In genomic region chr14:97978336-97978735, GRCh38 we compare ENCODE assay signal across 8 cellular contexts.
DNase-seq lines count a peak whose midpoint lies in the region; ATAC-seq, FAIRE-seq and TF ChIP-seq lines count a peak whose summit lies in the region.

No MANE protein-coding gene starts in this region.

- TF ChIP-seq POLR2A in GM12892 (IDR thresholded peaks at IDR 0.05; ENCODE audit: low read depth, low read length) = no peak

- H3K4me3 ChIP-seq in effector memory CD4-positive, alpha-beta T cell (ENCODE audit: insufficient read depth, low read depth, low read length, poor library complexity, severe bottlenecking) = peak overlapping the region; percentile 60

- H3K4me1 ChIP-seq in effector memory CD4-positive, alpha-beta T cell (ENCODE audit: control insufficient read depth, insufficient read depth, low read length, poor library complexity, severe bottlenecking) = peaks cover 34% of the 10 kb centered on the region

- FAIRE-seq in GM12892 (lab: Jason Lieb, UNC) = no peak

- peak overlapping the region; percentile 71 for H3K27ac ChIP-seq in effector memory CD4-positive, alpha-beta T cell (ENCODE audit: insufficient read depth, low read length, poor library complexity, severe bottlenecking)

- H3K36me3 ChIP-seq in effector memory CD4-positive, alpha-beta T cell (ENCODE audit: control insufficient read depth, insufficient read depth, low read length) = no peaks in the 10 kb centered on the region

- no peaks in the 10 kb centered on the region for H3K27me3 ChIP-seq in effector memory CD4-positive, alpha-beta T cell (replicated peaks; ENCODE audit: control insufficient read depth, insufficient read depth, low read length, poor library complexity, severe bottlenecking)

- DNase-seq in DMS153 treated with DMSO at 0.1 percent for 48 hours (lab: John Stamatoyannopoulos, UW; ENCODE audit: unreplicated experiment) = peak; percentile 81
- DNase-seq in NCI-H345 treated with DMSO at 0.1 percent for 48 hours (lab: John Stamatoyannopoulos, UW; ENCODE audit: unreplicated experiment) = peak; percentile 79
- peak; percentile 48 to 68 for DNase-seq in activated CD8-positive, alpha-beta memory T cell treated with anti-CD3 and anti-CD28 coated beads for 4 hours (ENCODE audit: low read depth in 2 of 2)
- DNase-seq in effector memory CD4-positive, alpha-beta T cell = peak; percentile 45 to 63 (median 61)
- peak; percentile 86 for DNase-seq in mucosa of gallbladder (ENCODE audit: low spot score)
- DNase-seq in stimulated activated CD8-positive, alpha-beta memory T cell treated with anti-CD3 and anti-CD28 coated beads, Interleukin-15, amount 100 ng/mL, for 48 hours (ENCODE audit: low read depth in 2 of 2) = peak; percentile 69 to 70
- DNase-seq in GM12892 (ENCODE audit: insufficient read length) = no peak

- no peak for ATAC-seq in GM21390 (IDR thresholded peaks at IDR 0.05; ENCODE audit: unreplicated experiment)

- H3K9me3 ChIP-seq in effector memory CD4-positive, alpha-beta T cell (ENCODE audit: control insufficient read depth, low read length) = no peaks in the 10 kb centered on the region
